9 cellular contexts compared by ENCODE assay signal in genomic region chr5:135462304-135462703, GRCh38. TPM values are rescaled to one million over a fixed set of nuclear protein-coding genes. Genes with fewer than 3 reads are reported as not detected.
DNase-seq lines count a peak whose midpoint lies in the region; ATAC-seq, FAIRE-seq and TF ChIP-seq lines count a peak whose summit lies in the region.
"Had no signal": no experiment of that assay in that cellular context is flagged by ENCODE, and none has a peak within 500 bp of the region (broad histone marks: within the 10 kb centered on the region; RNA-seq: fewer than 3 reads in every experiment).

No MANE protein-coding gene starts in this region.

- H3K4me3 ChIP-seq in coronary artery = no peak overlapping the region

- no peak for FAIRE-seq in RCC 7860 (lab: Jason Lieb, UNC)

- ATAC-seq in GM19467 (IDR thresholded peaks at IDR 0.05; ENCODE audit: unreplicated experiment) = peak; percentile 55

- peak; percentile 51 for DNase-seq in COLO668 (lab: John Stamatoyannopoulos, UW; ENCODE audit: unreplicated experiment)
- DNase-seq in M059J (ENCODE audit: low read depth) = peak; percentile 66
- peak; percentile 41 for DNase-seq in RCC 7860 (ENCODE audit: low spot score)
- peak; percentile 65 for DNase-seq in activated effector memory CD4-positive, alpha-beta T cell treated with anti-CD3 and anti-CD28 coated beads, Interleukin-2, amount 50 U/mL, for 16 hours
- peak; percentile 84 for DNase-seq in iPS DF 4.7 (ENCODE audit: extremely low read depth, low spot score)
- DNase-seq in stimulated activated CD4-positive, alpha-beta T cell treated with anti-CD3 and anti-CD28 coated beads, Interleukin-2, amount 100 ng/mL, for 24 hours = peak; percentile 42 to 58
- DNase-seq in coronary artery (ENCODE audit: low spot score) = no peak

- TF ChIP-seq CTCF in coronary artery (IDR thresholded peaks at IDR 0.05) = no peak

- H3K27ac ChIP-seq in coronary artery = no peak overlapping the region

RNA-seq across cellular contexts. Expression of gene TIFAB, which starts 10.2 kb away (rescaled TPM):
- total RNA-seq in M059J (2014; rRNA removed; shearing (Covaris generic)) = not detected in 2 replicates
- total RNA-seq: T-helper 1 cell treated with Interleukin-12 subunit alpha and Interleukin-12 subunit beta and Interleukin-4 antibody, amounts not matched to agents 30 ng/mL and 1 ng/mL, for 36 hours had no signal

RNA-seq across cellular contexts. Expression of gene DCANP1, which starts 15.2 kb away (rescaled TPM):
- not detected in 2 replicates for total RNA-seq in M059J (2014; rRNA removed; shearing (Covaris generic))
- total RNA-seq: T-helper 1 cell treated with Interleukin-12 subunit alpha and Interleukin-12 subunit beta and Interleukin-4 antibody, amounts not matched to agents 30 ng/mL and 1 ng/mL, for 36 hours had no signal
